In genomic region chr2:16650287-16651249, GRCh38 we compare ENCODE assay signal across 9 cellular contexts. TPM values are rescaled to one million over a fixed set of nuclear protein-coding genes. Genes with fewer than 3 reads are reported as not detected.
DNase-seq lines count a peak whose midpoint lies in the region; ATAC-seq and TF ChIP-seq lines count a peak whose summit lies in the region.
"Had no signal": no experiment of that assay in that cellular context is flagged by ENCODE, and none has a peak within 500 bp of the region (broad histone marks: within the 10 kb centered on the region; RNA-seq: fewer than 3 reads in every experiment).

No MANE protein-coding gene starts in this region.

- POLR2A ChIA-PET in SK-N-SH (lab: Yijun Ruan, JAX), result no interaction called here
- POLR2A ChIA-PET in activated CD4-positive, alpha-beta memory T cell treated with anti-CD3 and anti-CD28 coated beads for 36 hours (lab: Charles Lee), result no interaction called here

- no peaks in the 10 kb centered on the region for H3K9me3 Mint-ChIP-seq in activated CD4-positive, alpha-beta memory T cell treated with anti-CD3 and anti-CD28 coated beads for 36 hours

- H2AFZ ChIP-seq in SK-N-SH (ENCODE audit: low read depth), result peak overlapping the region; percentile 53

- H3K9me3 ChIP-seq in DOHH2 (ENCODE audit: control insufficient read depth, insufficient read depth, low read length) (no peaks in the 10 kb centered on the region), SK-N-SH (no peaks in the 10 kb centered on the region), BE2C (no peaks in the 10 kb centered on the region)

- H3K27me3 Mint-ChIP-seq in activated CD4-positive, alpha-beta memory T cell treated with anti-CD3 and anti-CD28 coated beads for 36 hours, result peaks cover 3% of the 10 kb centered on the region

- H3K79me2 ChIP-seq in DOHH2 (ENCODE audit: control insufficient read depth, low read length), result peaks cover 70% of the 10 kb centered on the region
- H3K79me2 ChIP-seq in SK-N-SH (ENCODE audit: insufficient read depth), result no peaks in the 10 kb centered on the region

- H3K4me3 ChIP-seq in DOHH2 (ENCODE audit: low read length) (peak overlapping the region; percentile 61), SK-N-SH (ENCODE audit: low read depth in 2 of 2, low read length in 1 of 2) (peak overlapping the region; percentile 0 to 9; a peak in 1 of 4 replicates), foreskin fibroblast (ENCODE audit: low read depth in 1 of 2, low read length in 2 of 2) (peak overlapping the region; percentile 8 to 10), BE2C (ENCODE audit: low read depth, low read length) (no peak overlapping the region)

- H3K9me2 ChIP-seq in DOHH2 (replicated peaks; ENCODE audit: control insufficient read depth, low read length) (no peaks in the 10 kb centered on the region), SK-N-SH (no peaks in the 10 kb centered on the region)

- TF ChIP-seq CTCF in DOHH2 (IDR thresholded peaks at IDR 0.05; ENCODE audit: low read depth, low read length, poor library complexity, severe bottlenecking) (no peak), SK-N-SH (IDR thresholded peaks at IDR 0.05) (no peak), foreskin fibroblast (IDR thresholded peaks at IDR 0.05; ENCODE audit: low read depth, low read length) (no peak), BE2C (IDR thresholded peaks at IDR 0.05; ENCODE audit: low read depth, low read length) (no peak)

- H3K4me3 Mint-ChIP-seq in activated CD4-positive, alpha-beta memory T cell treated with anti-CD3 and anti-CD28 coated beads for 36 hours, result no peak overlapping the region

- H3K27ac ChIP-seq in DOHH2 (ENCODE audit: low read depth, low read length) (peak overlapping the region; percentile 99), SK-N-SH (ENCODE audit: low read depth in 2 of 2, low read length in 1 of 2) (peak overlapping the region in 1 of 2 experiments; percentile 3; a peak in 1 of 4 replicates)

- H3K36me3 ChIP-seq in DOHH2 (ENCODE audit: control insufficient read depth, low read length) (peaks cover 14% of the 10 kb centered on the region), SK-N-SH (replicated peaks in 1 of 2; ENCODE audit: control insufficient read depth in 1 of 2, insufficient read depth in 2 of 2, low read length in 1 of 2) (no peaks in the 10 kb centered on the region), BE2C (no peaks in the 10 kb centered on the region)

- no peak for ATAC-seq in HG02885 (IDR thresholded peaks at IDR 0.05; ENCODE audit: poor library complexity, unreplicated experiment)

- no peak for DNase-seq in SK-N-SH
- DNase-seq in foreskin fibroblast, result peak; percentile 4 to 14
- peak; percentile 71 for DNase-seq in renal cortical epithelial cell (ENCODE audit: low read depth)
- no peak for DNase-seq in activated CD4-positive, alpha-beta memory T cell treated with anti-CD3 and anti-CD28 coated beads for 36 hours
- DNase-seq in BE2C, result no peak
- no peak for DNase-seq in NCI-H446 (lab: John Stamatoyannopoulos, UW)
- DNase-seq: RPMI8226 had no signal

- H3F3A ChIP-seq in DOHH2 (ENCODE audit: control insufficient read depth, insufficient read depth) (peaks cover 22% of the 10 kb centered on the region), SK-N-SH (replicated peaks; ENCODE audit: insufficient read depth) (no peaks in the 10 kb centered on the region)

- no peak for TF ChIP-seq RAD21 in SK-N-SH (IDR thresholded peaks at IDR 0.05; ENCODE audit: low read length)

- no peak overlapping the region for H3K27ac Mint-ChIP-seq in activated CD4-positive, alpha-beta memory T cell treated with anti-CD3 and anti-CD28 coated beads for 36 hours

- H4K20me1 ChIP-seq in DOHH2 (ENCODE audit: control insufficient read depth, insufficient read depth, low read depth, low read length) (no peaks in the 10 kb centered on the region), SK-N-SH (ENCODE audit: insufficient read depth) (no peaks in the 10 kb centered on the region)

- CTCF ChIA-PET in SK-N-SH (lab: Yijun Ruan, JAX), result interaction anchor here (1.0 to 5.3 kb wide), 5 partner anchors 14 to 107 kb away, joined by 3 to 28 read pairs (median 4); no protein-coding TSS in a partner anchor
- CTCF ChIA-PET in activated CD4-positive, alpha-beta memory T cell treated with anti-CD3 and anti-CD28 coated beads for 36 hours (lab: Charles Lee), result interaction anchor here (1.1 kb wide), 1 partner anchor 106 kb away, joined by 3 read pairs; no protein-coding TSS in a partner anchor

- H3K4me1 ChIP-seq in DOHH2 (ENCODE audit: control insufficient read depth, low read length) (peaks cover 98% of the 10 kb centered on the region), SK-N-SH (ENCODE audit: control insufficient read depth in 1 of 2, insufficient read depth in 2 of 2, low read depth in 1 of 2, low read length in 1 of 2) (peaks cover 7 to 11% of the 10 kb centered on the region in 2 experiments; a peak in 2 of 4 replicates), BE2C (no peaks in the 10 kb centered on the region)

- no peak overlapping the region for H3K9ac ChIP-seq in SK-N-SH

- H3K36me3 Mint-ChIP-seq in activated CD4-positive, alpha-beta memory T cell treated with anti-CD3 and anti-CD28 coated beads for 36 hours, result no peaks in the 10 kb centered on the region

- 42% methylated on average over 12 of the region's 12 CpGs for WGBS in SK-N-SH (ENCODE audit: low lambda C conversion rate)

- no peak for TF ChIP-seq EP300 in SK-N-SH (IDR thresholded peaks at IDR 0.05; ENCODE audit: borderline replicate concordance in 1 of 2, low read depth in 1 of 2, low read length in 1 of 2)

- peak overlapping the region; percentile 90 for H3K4me2 ChIP-seq in DOHH2 (ENCODE audit: low read length)
- peak overlapping the region; percentile 65 for H3K4me2 ChIP-seq in SK-N-SH

- peaks cover 7% of the 10 kb centered on the region for H3K4me1 Mint-ChIP-seq in activated CD4-positive, alpha-beta memory T cell treated with anti-CD3 and anti-CD28 coated beads for 36 hours (ENCODE audit: low read depth)

- intact Hi-C loops in activated CD4-positive, alpha-beta memory T cell treated with anti-CD3 and anti-CD28 coated beads for 36 hours (cut with micrococcal nuclease), result no loop called here

- H3K27me3 ChIP-seq in DOHH2 (ENCODE audit: control insufficient read depth, low read length) (no peaks in the 10 kb centered on the region), SK-N-SH (ENCODE audit: insufficient read depth) (no peaks in the 10 kb centered on the region), BE2C (no peaks in the 10 kb centered on the region)

TF ChIP-seq in SK-N-SH, 30 proteins besides CTCF, POLR2A, EP300 and RAD21 (continues in another document):
- TF ChIP-seq FOXM1 (IDR thresholded peaks at IDR 0.05; ENCODE audit: low read depth), result no peak
- TF ChIP-seq TEAD4 (IDR thresholded peaks at IDR 0.05; ENCODE audit: borderline replicate concordance, insufficient read depth), result no peak
- TF ChIP-seq ELF1 (IDR thresholded peaks at IDR 0.05), result no peak
- no peak for TF ChIP-seq TCF12 (IDR thresholded peaks at IDR 0.05)
- TF ChIP-seq REST (IDR thresholded peaks at IDR 0.05; ENCODE audit: low read depth, low read length), result no peak
- no peak for TF ChIP-seq NRF1 (IDR thresholded peaks at IDR 0.05; ENCODE audit: low read depth, low read length)
- no peak for TF ChIP-seq FOXJ3 (CRISPR knock-in tag; IDR thresholded peaks at IDR 0.05)
- no peak for TF ChIP-seq GABPA (IDR thresholded peaks at IDR 0.05; ENCODE audit: low read depth)
- no peak for TF ChIP-seq EZH2phosphoT487 (IDR thresholded peaks at IDR 0.05; ENCODE audit: borderline replicate concordance, low read depth)
- no peak for TF ChIP-seq RXRA (IDR thresholded peaks at IDR 0.05; ENCODE audit: borderline replicate concordance, low read depth)
- no peak for TF ChIP-seq JUND (IDR thresholded peaks at IDR 0.05)
- no peak for TF ChIP-seq FOSL2 (IDR thresholded peaks at IDR 0.05; ENCODE audit: borderline replicate concordance, low read depth)
- no peak for TF ChIP-seq CHD2 (IDR thresholded peaks at IDR 0.05; ENCODE audit: low read length, partially characterized antibody)
- no peak for TF ChIP-seq GATA2 (CRISPR knock-in tag; IDR thresholded peaks at IDR 0.05)

RNA-seq across cellular contexts. Expression of gene CYRIA, which starts 15.1 kb away (rescaled TPM):
- 0.08 and 0.13 TPM in 2 replicates for polyA plus RNA-seq in SK-N-SH (2012; rRNA removed)
- 0.13 and 0.17 TPM in 2 replicates for polyA plus RNA-seq in SK-N-SH (2012; cell fraction: cytosol; rRNA removed)
- 0.19 and 0.23 TPM in 2 replicates for polyA plus RNA-seq in SK-N-SH (2012; cell fraction: nucleus; rRNA removed)
- 9.2 and 11.6 TPM in 2 replicates for total RNA-seq in renal cortical epithelial cell
- under 1 TPM; 0.81 to 0.99 TPM for total RNA-seq in activated CD4-positive, alpha-beta memory T cell treated with anti-CD3 and anti-CD28 coated beads for 36 hours
- polyA plus RNA-seq in BE2C (2012; ENCODE audit: insufficient read depth, insufficient read length, low read depth), result 0.66 TPM

Comparison
In these comparisons a context has a peak if more than half of its experiments do, and no peak if none do; other contexts are left out.
1. DNase-seq: peak in foreskin fibroblast (2 of 2) and renal cortical epithelial cell (single experiment); none in SK-N-SH (single experiment), activated CD4-positive, alpha-beta memory T cell treated with anti-CD3 and anti-CD28 coated beads for 36 hours (single experiment), BE2C (single experiment) and NCI-H446 (0 of 2).